15 cellular contexts compared by ENCODE assay signal in genomic region chr1:157359309-157360020, GRCh38.
A peak's percentile ranks its signal among the peaks of the same experiment; 100 is the strongest.
DNase-seq lines count a peak whose midpoint lies in the region; ATAC-seq and TF ChIP-seq lines count a peak whose summit lies in the region.
"Had no signal": no experiment of that assay in that cellular context is flagged by ENCODE, and none has a peak within 500 bp of the region (broad histone marks: within the 10 kb centered on the region; RNA-seq: fewer than 3 reads in every experiment).

No MANE protein-coding gene starts in this region.

- no peak for ATAC-seq in GM19452 (IDR thresholded peaks at IDR 0.05; ENCODE audit: unreplicated experiment)
- ATAC-seq: HCT116, heart left ventricle, Right ventricle myocardium inferior had no signal

- DNase-seq in DMS153 treated with DMSO at 0.1 percent for 48 hours (lab: John Stamatoyannopoulos, UW; ENCODE audit: unreplicated experiment) (peak; percentile 90), NCI-H1092 treated with DMSO at 0.1 percent for 48 hours (lab: John Stamatoyannopoulos, UW) (peak; percentile 67), NCI-H526 (lab: John Stamatoyannopoulos, UW) (peak; percentile 65 to 79), epithelial cell of esophagus (ENCODE audit: low read depth) (peak; percentile 48), NCI-H1048 (lab: John Stamatoyannopoulos, UW) (no peak), cerebellar nuclear complex (lab: John Stamatoyannopoulos, UW) (no peak)
- DNase-seq in stimulated activated CD4-positive, alpha-beta T cell treated with anti-CD3 and anti-CD28 coated beads, Interleukin-4, amount 100 ng/mL, for 4 hours: no peak
- DNase-seq: activated CD4-positive, alpha-beta T cell treated with anti-CD3 and anti-CD28 coated beads for 48 hours; activated T-cell treated with anti-CD3 and anti-CD28 coated beads, Interleukin-2, amount 50 U/mL, for 24 hours; heart left ventricle; NCI-H524 treated with DMSO at 0.1 percent for 48 hours; T-helper 9 cell had no signal

- no peak overlapping the region for H3K4me3 ChIP-seq in epithelial cell of esophagus (ENCODE audit: low read length)
- H3K4me3 ChIP-seq: heart left ventricle had no signal

- TF ChIP-seq CTCF in epithelial cell of esophagus (IDR thresholded peaks at IDR 0.05; ENCODE audit: insufficient read depth, low read depth, low read length, missing control alignments): no peak

Comparison
In these comparisons a context has a peak if more than half of its experiments do, and no peak if none do; other contexts are left out.
1. DNase-seq: peak in DMS153 treated with DMSO at 0.1 percent for 48 hours (single experiment), NCI-H1092 treated with DMSO at 0.1 percent for 48 hours (single experiment), NCI-H526 (2 of 2) and epithelial cell of esophagus (single experiment); none in stimulated activated CD4-positive, alpha-beta T cell treated with anti-CD3 and anti-CD28 coated beads, Interleukin-4, amount 100 ng/mL, for 4 hours (0 of 2), NCI-H1048 (single experiment) and cerebellar nuclear complex (0 of 2).